Comparison of ENCODE assay signal across 26 cellular contexts in genomic region chr4:56941403-56941802, GRCh38.
"Had no signal": no experiment of that assay in that cellular context is flagged by ENCODE, and none has a peak within 500 bp of the region (broad histone marks: within the 10 kb centered on the region; RNA-seq: fewer than 3 reads in every experiment).

No MANE protein-coding gene starts in this region.

- H3K9me3 Mint-ChIP-seq: nephron; stimulated activated effector memory CD8-positive, alpha-beta T cell treated with anti-CD3 and anti-CD28 coated beads, Interleukin-12 subunit alpha, Interleukin-12 subunit beta, amount 100 ng/mL, for 72 hours had no signal

- ATAC-seq: foreskin keratinocyte; gastroesophageal sphincter; heart left ventricle; left cardiac atrium; left lung; naive thymus-derived CD4-positive, alpha-beta T cell; stimulated activated effector memory CD8-positive, alpha-beta T cell treated with anti-CD3 and anti-CD28 coated beads, Interleukin-12 subunit alpha, Interleukin-12 subunit beta, amount 100 ng/mL, for 72 hours; upper lobe of right lung had no signal

- H3K27ac Mint-ChIP-seq: naive thymus-derived CD4-positive, alpha-beta T cell; nephron; stimulated activated effector memory CD8-positive, alpha-beta T cell treated with anti-CD3 and anti-CD28 coated beads, Interleukin-12 subunit alpha, Interleukin-12 subunit beta, amount 100 ng/mL, for 72 hours had no signal

- H3K27me3 Mint-ChIP-seq: naive thymus-derived CD4-positive, alpha-beta T cell had no signal

- H3K9me3 ChIP-seq: esophagus muscularis mucosa, gastroesophageal sphincter, heart left ventricle, left lung, prostate gland, right atrium auricular region, sigmoid colon, thoracic aorta, transverse colon, upper lobe of right lung, uterus had no signal

- H3K4me3 Mint-ChIP-seq: naive thymus-derived CD4-positive, alpha-beta T cell; nephron; stimulated activated effector memory CD8-positive, alpha-beta T cell treated with anti-CD3 and anti-CD28 coated beads, Interleukin-12 subunit alpha, Interleukin-12 subunit beta, amount 100 ng/mL, for 72 hours had no signal

- H3K4me1 ChIP-seq: esophagus muscularis mucosa, gastroesophageal sphincter, left lung, prostate gland, right atrium auricular region, sigmoid colon, transverse colon, upper lobe of right lung, uterus had no signal

- H3K27ac ChIP-seq: coronary artery, esophagus muscularis mucosa, foreskin keratinocyte, gastroesophageal sphincter, heart left ventricle, hepatocyte, left lung, prostate gland, right atrium auricular region, sigmoid colon, thoracic aorta, transverse colon, upper lobe of right lung, uterus had no signal

- H3K4me1 Mint-ChIP-seq: stimulated activated effector memory CD8-positive, alpha-beta T cell treated with anti-CD3 and anti-CD28 coated beads, Interleukin-12 subunit alpha, Interleukin-12 subunit beta, amount 100 ng/mL, for 72 hours had no signal

- H3K27me3 ChIP-seq: esophagus muscularis mucosa, foreskin keratinocyte, gastroesophageal sphincter, heart left ventricle, hepatocyte, left lung, right atrium auricular region, sigmoid colon, transverse colon, upper lobe of right lung, uterus had no signal

- H3K4me3 ChIP-seq: coronary artery, esophagus muscularis mucosa, gastroesophageal sphincter, heart left ventricle, hepatocyte, left lung, prostate gland, right atrium auricular region, sigmoid colon, thoracic aorta, transverse colon, upper lobe of right lung, uterus had no signal

- H3K36me3 ChIP-seq: prostate gland, uterus had no signal

- DNase-seq: dermis blood vessel endothelial cell; effector memory CD4-positive, alpha-beta T cell; foreskin keratinocyte; heart left ventricle; left cardiac atrium; left lung; mesendoderm; midbrain; naive thymus-derived CD4-positive, alpha-beta T cell; nucleus accumbens; sigmoid colon; stimulated activated CD4-positive, alpha-beta T cell treated with anti-CD3 and anti-CD28 coated beads, Interleukin-2, amount 100 ng/mL, for 24 hours; stimulated activated CD4-positive, alpha-beta T cell treated with anti-CD3 and anti-CD28 coated beads, Interleukin-4, amount 100 ng/mL, for 24 hours; stimulated activated naive CD4-positive, alpha-beta T cell treated with Interleukin-2 at 50 U/mL for 16 hours; transverse colon; upper lobe of right lung; uterus had no signal
